16 cellular contexts compared by ENCODE assay signal in genomic region chr14:52328286-52328685, GRCh38. TPM values are rescaled to one million over a fixed set of nuclear protein-coding genes. Genes with fewer than 3 reads are reported as not detected.
DNase-seq lines count a peak whose midpoint lies in the region; ATAC-seq, FAIRE-seq and TF ChIP-seq lines count a peak whose summit lies in the region.
"Had no signal": no experiment of that assay in that cellular context is flagged by ENCODE, and none has a peak within 500 bp of the region (broad histone marks: within the 10 kb centered on the region; RNA-seq: fewer than 3 reads in every experiment).

No MANE protein-coding gene starts in this region.

- ATAC-seq in activated naive CD8-positive, alpha-beta T cell treated with anti-CD3 and anti-CD28 coated beads, Interleukin-2, amount 50 U/mL, for 24 hours: no peak
- ATAC-seq in stimulated activated memory B cell treated with anti-CD40 and anti-IgM and Interleukin-4, amounts not matched to agents 10 μg/mL and 1 μg/mL and 100 μg/mL, for 72 hours: no peak
- ATAC-seq: body of pancreas, HCT116 had no signal

- H3K27ac Mint-ChIP-seq in activated naive CD8-positive, alpha-beta T cell treated with anti-CD3 and anti-CD28 coated beads, Interleukin-2, amount 50 U/mL, for 24 hours: peak overlapping the region; percentile 74
- H3K27ac Mint-ChIP-seq in stimulated activated memory B cell treated with anti-CD40 and anti-IgM and Interleukin-4, amounts not matched to agents 10 μg/mL and 1 μg/mL and 100 μg/mL, for 72 hours: no peak overlapping the region

- no peaks in the 10 kb centered on the region for H3K36me3 ChIP-seq in small intestine (ENCODE audit: control insufficient read depth in 2 of 2, insufficient read depth in 2 of 2, low read length in 2 of 2)

- peaks cover 49% of the 10 kb centered on the region for H3K36me3 Mint-ChIP-seq in activated naive CD8-positive, alpha-beta T cell treated with anti-CD3 and anti-CD28 coated beads, Interleukin-2, amount 50 U/mL, for 24 hours (ENCODE audit: low read depth)
- H3K36me3 Mint-ChIP-seq in stimulated activated memory B cell treated with anti-CD40 and anti-IgM and Interleukin-4, amounts not matched to agents 10 μg/mL and 1 μg/mL and 100 μg/mL, for 72 hours: no peaks in the 10 kb centered on the region

- peaks cover 0 to 3% of the 10 kb centered on the region in 2 donors for H3K4me1 ChIP-seq in small intestine (ENCODE audit: control insufficient read depth in 2 of 2, insufficient read depth in 1 of 2, low read depth in 1 of 2, low read length in 1 of 2)
- H3K4me1 ChIP-seq: body of pancreas had no signal

- no peak for TF ChIP-seq CTCF in AG10803 (conservative IDR thresholded peaks at IDR 0.05; ENCODE audit: low read length)

- H3K4me3 ChIP-seq in AG10803 (ENCODE audit: low read length) (no peak overlapping the region), small intestine (ENCODE audit: low read depth in 1 of 2, low read length in 2 of 2) (no peak overlapping the region)
- H3K4me3 ChIP-seq: body of pancreas had no signal

- H3K27ac ChIP-seq in small intestine (ENCODE audit: low read depth in 1 of 2, low read length in 1 of 2): no peak overlapping the region
- H3K27ac ChIP-seq: body of pancreas had no signal

- peaks cover 13% of the 10 kb centered on the region for H3K9me3 Mint-ChIP-seq in activated naive CD8-positive, alpha-beta T cell treated with anti-CD3 and anti-CD28 coated beads, Interleukin-2, amount 50 U/mL, for 24 hours
- H3K9me3 Mint-ChIP-seq in stimulated activated memory B cell treated with anti-CD40 and anti-IgM and Interleukin-4, amounts not matched to agents 10 μg/mL and 1 μg/mL and 100 μg/mL, for 72 hours: no peaks in the 10 kb centered on the region

- no peaks in the 10 kb centered on the region for H3K9me3 ChIP-seq in small intestine (ENCODE audit: control insufficient read depth, low read depth)
- H3K9me3 ChIP-seq: body of pancreas had no signal

- FAIRE-seq in frontal cortex (lab: Jason Lieb, UNC) (peak; percentile 24), small intestine (lab: Jason Lieb, UNC) (no peak)

- no peak overlapping the region for H3K4me3 Mint-ChIP-seq in activated naive CD8-positive, alpha-beta T cell treated with anti-CD3 and anti-CD28 coated beads, Interleukin-2, amount 50 U/mL, for 24 hours
- no peak overlapping the region for H3K4me3 Mint-ChIP-seq in stimulated activated memory B cell treated with anti-CD40 and anti-IgM and Interleukin-4, amounts not matched to agents 10 μg/mL and 1 μg/mL and 100 μg/mL, for 72 hours

- H3K4me1 Mint-ChIP-seq in activated naive CD8-positive, alpha-beta T cell treated with anti-CD3 and anti-CD28 coated beads, Interleukin-2, amount 50 U/mL, for 24 hours: peaks cover 85% of the 10 kb centered on the region
- H3K4me1 Mint-ChIP-seq in stimulated activated memory B cell treated with anti-CD40 and anti-IgM and Interleukin-4, amounts not matched to agents 10 μg/mL and 1 μg/mL and 100 μg/mL, for 72 hours: peaks cover 29% of the 10 kb centered on the region

- no peaks in the 10 kb centered on the region for H3K27me3 ChIP-seq in small intestine (ENCODE audit: control insufficient read depth in 2 of 2, insufficient read depth in 2 of 2, low read length in 2 of 2)
- H3K27me3 ChIP-seq: body of pancreas had no signal

- H3K27me3 Mint-ChIP-seq in activated naive CD8-positive, alpha-beta T cell treated with anti-CD3 and anti-CD28 coated beads, Interleukin-2, amount 50 U/mL, for 24 hours: no peaks in the 10 kb centered on the region
- H3K27me3 Mint-ChIP-seq in stimulated activated memory B cell treated with anti-CD40 and anti-IgM and Interleukin-4, amounts not matched to agents 10 μg/mL and 1 μg/mL and 100 μg/mL, for 72 hours: peaks cover 24% of the 10 kb centered on the region

- DNase-seq in AG10803 (ENCODE audit: low read depth) (peak; percentile 48), LHCN-M2 (ENCODE audit: low read depth) (peak; percentile 57), frontal cortex (ENCODE audit: low spot score in 2 of 2) (no peak), small intestine (no peak), DMS 273 (lab: John Stamatoyannopoulos, UW; ENCODE audit: unreplicated experiment) (no peak), MV-4-11 (lab: John Stamatoyannopoulos, UW) (no peak)
- DNase-seq in activated naive CD8-positive, alpha-beta T cell treated with anti-CD3 and anti-CD28 coated beads, Interleukin-2, amount 50 U/mL, for 24 hours: no peak
- DNase-seq: activated CD8-positive, alpha-beta memory T cell treated with anti-CD3 and anti-CD28 coated beads, Interleukin-2, amount 50 U/mL, for 48 hours; body of pancreas; GF-D8; midbrain; NCI-H1105 treated with DMSO at 0.1 percent for 48 hours; NCI-H524 treated with DMSO at 0.1 percent for 48 hours; stimulated activated naive CD8-positive, alpha-beta T cell treated with anti-CD3 and anti-CD28 coated beads, Interleukin-15, Interleukin-2, amounts not matched to agents 100 U/mL and 50 U/mL, for 24 hours had no signal

RNA-seq across cellular contexts. Expression of gene PTGER2, which starts 14.2 kb away (rescaled TPM):
- 35.8 and 37.8 TPM in 2 replicates for total RNA-seq in LHCN-M2 (2014; rRNA removed)
- 4.3 TPM for polyA plus RNA-seq in LHCN-M2 (2012)
- total RNA-seq in frontal cortex: under 0.01 TPM
- polyA plus RNA-seq in small intestine: 1 to 10 TPM in 2 of 3 donors, under 1 TPM in 1; 0.45 to 5.1 (median 2.3) TPM

Comparison
In these comparisons a context has a peak if more than half of its experiments do, and no peak if none do; other contexts are left out.
1. DNase-seq: peak in AG10803 (single experiment) and LHCN-M2 (single experiment); none in activated naive CD8-positive, alpha-beta T cell treated with anti-CD3 and anti-CD28 coated beads, Interleukin-2, amount 50 U/mL, for 24 hours (single experiment), frontal cortex (0 of 2), small intestine (single experiment), DMS 273 (single experiment) and MV-4-11 (single experiment).
2. RNA of gene PTGER2, which starts 14.2 kb away (total RNA-seq): 35.8 to 37.8 TPM in LHCN-M2; under 0.01 TPM in frontal cortex (single experiment); every median in the first group is over 10 times any median in the second.